9 cellular contexts compared by ENCODE assay signal in genomic region chr12:110431957-110432587, GRCh38. TPM values are rescaled to one million over a fixed set of nuclear protein-coding genes. Genes with fewer than 3 reads are reported as not detected.
DNase-seq lines count a peak whose midpoint lies in the region; ATAC-seq and TF ChIP-seq lines count a peak whose summit lies in the region.
"Had no signal": no experiment of that assay in that cellular context is flagged by ENCODE, and none has a peak within 500 bp of the region (broad histone marks: within the 10 kb centered on the region; RNA-seq: fewer than 3 reads in every experiment).

No MANE protein-coding gene starts in this region.

- peaks cover 3% of the 10 kb centered on the region for H3K4me1 ChIP-seq in CD4-positive, CD25-positive, alpha-beta regulatory T cell (ENCODE audit: control insufficient read depth, insufficient read depth, low read length, poor library complexity, severe bottlenecking)
- no peaks in the 10 kb centered on the region for H3K4me1 ChIP-seq in body of pancreas

- TF ChIP-seq POLR2A in body of pancreas (IDR thresholded peaks at IDR 0.05) = no peak

- 69 to 75% methylated on average over 12 of the region's 12 CpGs for WGBS in body of pancreas, 2 donors

- no peak for ATAC-seq in CD4-positive, CD25-positive, alpha-beta regulatory T cell (ENCODE audit: low read depth in 2 of 2)
- ATAC-seq in HG03095 (IDR thresholded peaks at IDR 0.05; ENCODE audit: unreplicated experiment) (peak; percentile 21), body of pancreas (no peak), natural killer cell (no peak), HG03159 (IDR thresholded peaks at IDR 0.05; ENCODE audit: unreplicated experiment) (no peak)

- H3K27ac Mint-ChIP-seq in CD4-positive, CD25-positive, alpha-beta regulatory T cell = peak overlapping the region in 1 of 3 donors; percentile 99
- peak overlapping the region; percentile 95 to 98 for H3K27ac Mint-ChIP-seq in natural killer cell

- H3K9me3 Mint-ChIP-seq in CD4-positive, CD25-positive, alpha-beta regulatory T cell = no peaks in the 10 kb centered on the region
- no peaks in the 10 kb centered on the region for H3K9me3 Mint-ChIP-seq in natural killer cell
- H3K9me3 Mint-ChIP-seq: memory B cell had no signal

- H3K27me3 Mint-ChIP-seq in CD4-positive, CD25-positive, alpha-beta regulatory T cell = peaks cover 4% of the 10 kb centered on the region
- no peaks in the 10 kb centered on the region for H3K27me3 Mint-ChIP-seq in natural killer cell (ENCODE audit: low read depth in 2 of 2)

- no peak overlapping the region for H3K4me3 ChIP-seq in CD4-positive, CD25-positive, alpha-beta regulatory T cell (ENCODE audit: low read depth, low read length)
- peak overlapping the region; percentile 36 to 43 for H3K4me3 ChIP-seq in body of pancreas

- H3K9me3 ChIP-seq in CD4-positive, CD25-positive, alpha-beta regulatory T cell (ENCODE audit: control insufficient read depth in 2 of 2, low read length in 2 of 2) = no peaks in the 10 kb centered on the region
- no peaks in the 10 kb centered on the region for H3K9me3 ChIP-seq in body of pancreas

- peaks cover 15% of the 10 kb centered on the region for H3K36me3 Mint-ChIP-seq in CD4-positive, CD25-positive, alpha-beta regulatory T cell
- H3K36me3 Mint-ChIP-seq in natural killer cell = peaks cover 20% of the 10 kb centered on the region

- no peak for DNase-seq in CD4-positive, CD25-positive, alpha-beta regulatory T cell
- peak in 1 of 4 donors; percentile 28 for DNase-seq in body of pancreas
- no peak for DNase-seq in natural killer cell
- DNase-seq in 8988T = no peak
- DNase-seq in GM13977 (ENCODE audit: low spot score) = no peak
- no peak for DNase-seq in ureter (ENCODE audit: low spot score)

- H3K27me3 ChIP-seq in CD4-positive, CD25-positive, alpha-beta regulatory T cell (ENCODE audit: control insufficient read depth, insufficient read depth, low read length) = no peaks in the 10 kb centered on the region
- H3K27me3 ChIP-seq in body of pancreas = no peaks in the 10 kb centered on the region

- intact Hi-C loops in body of pancreas (cut with DNase I) (loop anchor here (2.0 kb wide), 1 partner anchor 331 kb away; no protein-coding TSS in a partner anchor), natural killer cell (cut with micrococcal nuclease) (loop anchor here (1.0 to 2.0 kb wide), 3 partner anchors 29 to 332 kb away; partner anchors contain the start of gene ANAPC7)

- H3K27ac ChIP-seq in CD4-positive, CD25-positive, alpha-beta regulatory T cell (ENCODE audit: insufficient read depth, low read length, poor library complexity, severe bottlenecking) = peak overlapping the region; percentile 57
- H3K27ac ChIP-seq in body of pancreas = peak overlapping the region in 2 of 4 donors; percentile 51 to 66

- in situ Hi-C loops in GM13977 (cut with MboI; ENCODE audit: low pct_unique_long_range_greater_than_20kb, low sequenced_read_pairs, unreplicated experiment) = no loop called here

- H3K36me3 ChIP-seq in CD4-positive, CD25-positive, alpha-beta regulatory T cell (ENCODE audit: control insufficient read depth, insufficient read depth, low read length) = peaks cover 15% of the 10 kb centered on the region
- H3K36me3 ChIP-seq in body of pancreas (replicated peaks in 1 of 2; ENCODE audit: insufficient read depth in 1 of 2, low read depth in 2 of 2) = peaks cover 4 to 8% of the 10 kb centered on the region in 2 donors

- TF ChIP-seq CTCF in body of pancreas (IDR thresholded peaks at IDR 0.05) (no peak), natural killer cell (IDR thresholded peaks at IDR 0.05) (no peak), GM13977 (IDR thresholded peaks at IDR 0.05; ENCODE audit: extremely low read depth, insufficient read depth, missing control alignments) (no peak)

- peaks cover 0 to 7% (median 3%) of the 10 kb centered on the region in 4 donors for H3K4me1 Mint-ChIP-seq in CD4-positive, CD25-positive, alpha-beta regulatory T cell
- peaks cover 0 to 5% of the 10 kb centered on the region in 2 donors for H3K4me1 Mint-ChIP-seq in natural killer cell

- peak overlapping the region in 1 of 4 donors; percentile 87 for H3K4me3 Mint-ChIP-seq in CD4-positive, CD25-positive, alpha-beta regulatory T cell
- H3K4me3 Mint-ChIP-seq in natural killer cell = no peak overlapping the region

RNA-seq across cellular contexts. Expression of gene ARPC3, which starts 18.1 kb away (rescaled TPM):
- total RNA-seq in CD4-positive, CD25-positive, alpha-beta regulatory T cell = 249 TPM
- polyA plus RNA-seq in CD4-positive, CD25-positive, alpha-beta regulatory T cell = 100 to 1,000 TPM; 721 to 975 (median 866) TPM
- 100 to 1,000 TPM in 1 of 2 donors, 10 to 100 TPM in 1; 48.5 to 101 TPM for total RNA-seq in body of pancreas
- total RNA-seq in natural killer cell = 100 to 1,000 TPM; 298 to 344 (median 311) TPM
- total RNA-seq in ureter = 250 TPM

RNA-seq across cellular contexts. Expression of gene ANAPC7, which starts 28.6 kb away (rescaled TPM):
- 38.4 TPM for total RNA-seq in CD4-positive, CD25-positive, alpha-beta regulatory T cell
- 10 to 100 TPM; 25.3 to 33.4 (median 26.3) TPM for polyA plus RNA-seq in CD4-positive, CD25-positive, alpha-beta regulatory T cell
- total RNA-seq in body of pancreas (10 to 100 TPM; 25.9 to 45.8 TPM), natural killer cell (10 to 100 TPM; 46.5 to 77.0 (median 50.4) TPM), ureter (104 TPM)

RNA-seq across cellular contexts. Expression of gene GPN3, which starts 36.0 kb away (rescaled TPM):
- 4.7 TPM for total RNA-seq in CD4-positive, CD25-positive, alpha-beta regulatory T cell
- polyA plus RNA-seq in CD4-positive, CD25-positive, alpha-beta regulatory T cell = 10 to 100 TPM; 20.6 to 31.0 (median 26.4) TPM
- total RNA-seq in body of pancreas (1 to 10 TPM; 5.6 to 8.0 TPM), natural killer cell (10 to 100 TPM in 1 of 3 donors, 1 to 10 TPM in 2; 4.7 to 10.4 (median 6.1) TPM), ureter (20.3 TPM)

RNA-seq across cellular contexts. Expression of gene FAM216A, which starts 36.6 kb away (rescaled TPM):
- 3.1 TPM for total RNA-seq in CD4-positive, CD25-positive, alpha-beta regulatory T cell
- polyA plus RNA-seq in CD4-positive, CD25-positive, alpha-beta regulatory T cell = 1 to 10 TPM; 4.2 to 9.8 (median 6.8) TPM
- total RNA-seq in body of pancreas = 1 to 10 TPM in 1 of 2 donors, under 1 TPM in 1; 0.99 to 2.6 TPM
- total RNA-seq in natural killer cell = 1 to 10 TPM; 3.1 to 4.7 (median 3.8) TPM
- 4.2 TPM for total RNA-seq in ureter
